Comparison of ENCODE assay signal across 17 cellular contexts in genomic region chr15:100780208-100780800, GRCh38.
A peak's percentile ranks its signal among the peaks of the same experiment; 100 is the strongest.
DNase-seq lines count a peak whose midpoint lies in the region; TF ChIP-seq lines count a peak whose summit lies in the region.
"Had no signal": no experiment of that assay in that cellular context is flagged by ENCODE, and none has a peak within 500 bp of the region (broad histone marks: within the 10 kb centered on the region; RNA-seq: fewer than 3 reads in every experiment).

No MANE protein-coding gene starts in this region.

- no peak overlapping the region for H3K4me3 ChIP-seq in lower leg skin (ENCODE audit: low read depth, poor library complexity, severe bottlenecking)
- H3K4me3 ChIP-seq: K562 had no signal

- no peak for TF ChIP-seq CTCF in lower leg skin (IDR thresholded peaks at IDR 0.05)
- TF ChIP-seq CTCF in type B pancreatic cell (conservative IDR thresholded peaks at IDR 0.05), result no peak

- peak; percentile 54 for DNase-seq in activated effector memory CD4-positive, alpha-beta T cell treated with anti-CD3 and anti-CD28 coated beads, Interleukin-2, amount 50 U/mL, for 16 hours
- DNase-seq in activated effector memory CD4-positive, alpha-beta T cell treated with Interleukin-2 at 50 U/mL for 16 hours, result no peak
- DNase-seq in activated CD8-positive, alpha-beta memory T cell treated with anti-CD3 and anti-CD28 coated beads, Interleukin-2, amount 50 U/mL, for 48 hours, result peak; percentile 35
- peak; percentile 8 to 63 for DNase-seq in lower leg skin (ENCODE audit: low spot score in 2 of 2)
- DNase-seq in type B pancreatic cell (ENCODE audit: extremely low spot score, unreplicated experiment), result peak; percentile 58
- DNase-seq in NK-92 treated with Interleukin-12 subunit alpha and Interleukin-12 subunit beta, amount 100 ng/mL, for 24 hours (lab: John Stamatoyannopoulos, UW), result no peak
- DNase-seq in NCI-H146 (lab: John Stamatoyannopoulos, UW), result no peak
- no peak for DNase-seq in HuH-7 (ENCODE audit: low spot score)
- DNase-seq: CD4-positive, alpha-beta T cell; DMS79 treated with DMSO at 0.1 percent for 48 hours; GDM1; HFFc6; NCI-H2107; NCI-H748 treated with DMSO at 0.1 percent for 48 hours; Right ventricle myocardium superior had no signal

- H3K4me1 Mint-ChIP-seq in type B pancreatic cell (ENCODE audit: unreplicated experiment), result peaks cover 13% of the 10 kb centered on the region
- H3K4me1 Mint-ChIP-seq: B cell had no signal

- intact Hi-C loops in lower leg skin (cut with DNase I; ENCODE audit: low total_unique reads), result no loop called here

- no peaks in the 10 kb centered on the region for H3K36me3 Mint-ChIP-seq in type B pancreatic cell

- no peak overlapping the region for H3K4me3 Mint-ChIP-seq in type B pancreatic cell
- H3K4me3 Mint-ChIP-seq: B cell; CD4-positive, alpha-beta T cell; HFFc6 had no signal

- no peaks in the 10 kb centered on the region for H3K27me3 Mint-ChIP-seq in type B pancreatic cell

- H3K27ac Mint-ChIP-seq in type B pancreatic cell, result no peak overlapping the region
- H3K27ac Mint-ChIP-seq: B cell; CD4-positive, alpha-beta T cell; HFFc6 had no signal

- 90 to 93% methylated on average over 13 of the region's 13 CpGs for WGBS in lower leg skin, 2 donors

- no peaks in the 10 kb centered on the region for H3K9me3 Mint-ChIP-seq in type B pancreatic cell
- H3K9me3 Mint-ChIP-seq: CD4-positive, alpha-beta T cell; HFFc6 had no signal

- TF ChIP-seq POLR2A in lower leg skin (IDR thresholded peaks at IDR 0.05), result no peak

Comparison
In these comparisons a context has a peak if more than half of its experiments do, and no peak if none do; other contexts are left out.
1. DNase-seq: peak in activated effector memory CD4-positive, alpha-beta T cell treated with anti-CD3 and anti-CD28 coated beads, Interleukin-2, amount 50 U/mL, for 16 hours (single experiment), activated CD8-positive, alpha-beta memory T cell treated with anti-CD3 and anti-CD28 coated beads, Interleukin-2, amount 50 U/mL, for 48 hours (single experiment), lower leg skin (2 of 2) and type B pancreatic cell (single experiment); none in activated effector memory CD4-positive, alpha-beta T cell treated with Interleukin-2 at 50 U/mL for 16 hours (single experiment), NK-92 treated with Interleukin-12 subunit alpha and Interleukin-12 subunit beta, amount 100 ng/mL, for 24 hours (single experiment), NCI-H146 (single experiment) and HuH-7 (single experiment).